9 cellular contexts compared by ENCODE assay signal in the genomic region with DNA sequence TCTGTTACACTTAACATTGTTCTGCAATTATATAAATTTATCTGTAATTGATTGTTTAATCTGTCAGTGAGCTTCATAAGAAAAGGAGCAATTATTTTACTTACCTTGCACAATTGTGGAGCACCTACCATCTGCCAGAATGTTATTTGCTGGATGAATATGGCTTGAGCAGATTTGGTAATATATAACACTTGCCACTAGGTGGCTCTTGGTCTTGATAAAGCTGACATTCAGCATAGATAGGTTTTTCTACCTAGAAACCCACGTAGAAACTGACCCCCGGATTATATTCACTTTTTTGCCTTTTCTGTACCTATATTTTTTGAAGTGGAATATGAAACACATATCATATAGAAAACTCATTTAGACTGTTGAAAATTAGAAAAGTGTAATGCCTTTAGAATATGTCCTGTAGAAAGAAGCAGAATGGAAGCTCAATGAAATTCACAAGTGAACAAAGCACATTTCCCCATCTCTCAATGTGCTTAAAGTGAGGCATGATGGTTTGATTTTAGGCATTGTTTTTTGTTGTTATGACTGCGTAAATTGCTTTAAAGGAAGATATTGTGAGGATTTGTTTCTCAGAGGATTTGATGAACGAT. TPM values are rescaled to one million over a fixed set of nuclear protein-coding genes. Genes with fewer than 3 reads are reported as not detected.
DNase-seq lines count a peak whose midpoint lies in the region; ATAC-seq and TF ChIP-seq lines count a peak whose summit lies in the region.
"Had no signal": no experiment of that assay in that cellular context is flagged by ENCODE, and none has a peak within 500 bp of the region (broad histone marks: within the 10 kb centered on the region; RNA-seq: fewer than 3 reads in every experiment).

No MANE protein-coding gene starts in this region.

- no peaks in the 10 kb centered on the region for H3K9me3 ChIP-seq in SU-DHL-6 (ENCODE audit: insufficient read depth, low read length)
- no peaks in the 10 kb centered on the region for H3K9me3 ChIP-seq in naive thymus-derived CD4-positive, alpha-beta T cell (ENCODE audit: control insufficient read depth in 2 of 3, low read length in 3 of 3)

- no peaks in the 10 kb centered on the region for H3K36me3 ChIP-seq in SU-DHL-6 (ENCODE audit: low read length)
- H3K36me3 ChIP-seq in naive thymus-derived CD4-positive, alpha-beta T cell (ENCODE audit: control insufficient read depth in 2 of 3, insufficient read depth in 3 of 3, low read length in 3 of 3): no peaks in the 10 kb centered on the region

- H3K27me3 Mint-ChIP-seq in activated CD4-positive, alpha-beta T cell treated with anti-CD3 and anti-CD28 coated beads, Interleukin-2, amount 10 ng/mL, durations not matched to agents 7 days and 5 days: no peaks in the 10 kb centered on the region
- no peaks in the 10 kb centered on the region for H3K27me3 Mint-ChIP-seq in naive thymus-derived CD4-positive, alpha-beta T cell

- H3K27me3 ChIP-seq in SU-DHL-6 (ENCODE audit: low read length): no peaks in the 10 kb centered on the region
- H3K27me3 ChIP-seq in naive thymus-derived CD4-positive, alpha-beta T cell (ENCODE audit: control insufficient read depth in 2 of 2, insufficient read depth in 2 of 2, low read length in 2 of 2): no peaks in the 10 kb centered on the region

- POLR2A ChIA-PET in activated CD4-positive, alpha-beta T cell treated with anti-CD3 and anti-CD28 coated beads, Interleukin-2, amount 10 ng/mL, durations not matched to agents 7 days and 5 days (lab: Charles Lee): interaction anchor here (1.2 kb wide), 1 partner anchor 42 kb away, joined by 5 read pairs; no protein-coding TSS in a partner anchor
- POLR2A ChIA-PET in naive thymus-derived CD4-positive, alpha-beta T cell (lab: Charles Lee): interaction anchor here (2.8 kb wide), 1 partner anchor 11 kb away, joined by 9 read pairs; no protein-coding TSS in a partner anchor

- CTCF ChIA-PET in activated CD4-positive, alpha-beta T cell treated with anti-CD3 and anti-CD28 coated beads, Interleukin-2, amount 10 ng/mL, durations not matched to agents 7 days and 5 days (lab: Charles Lee): interaction anchor here (0.5 to 2.2 kb wide), 25 partner anchors 10 to 999 kb away, joined by 3 to 13 read pairs (median 3); no protein-coding TSS in a partner anchor
- CTCF ChIA-PET in naive thymus-derived CD4-positive, alpha-beta T cell (lab: Charles Lee): interaction anchor here (0.6 to 2.7 kb wide), 15 partner anchors 14 to 1716 kb away, joined by 3 to 9 read pairs (median 4); partner anchors contain the start of gene TBC1D19

- peak; percentile 55 for DNase-seq in activated CD4-positive, alpha-beta T cell treated with anti-CD3 and anti-CD28 coated beads, Interleukin-2, amount 10 ng/mL, durations not matched to agents 7 days and 5 days
- no peak for DNase-seq in activated CD4-positive, alpha-beta T cell treated with anti-CD3 and anti-CD28 coated beads, Interleukin-2, amount 50 U/mL, for 48 hours
- DNase-seq in HFF-Myc (ENCODE audit: extremely low read depth, low read depth): no peak
- peak; percentile 71 for DNase-seq in NCI-H1092 treated with DMSO at 0.1 percent for 48 hours (lab: John Stamatoyannopoulos, UW)
- DNase-seq in naive thymus-derived CD4-positive, alpha-beta T cell: peak in 7 of 9 donors; percentile 19 to 50 (median 46)
- DNase-seq in GM19240 (ENCODE audit: insufficient read length, low spot score): no peak

- no peak overlapping the region for H3K27ac Mint-ChIP-seq in activated CD4-positive, alpha-beta T cell treated with anti-CD3 and anti-CD28 coated beads, Interleukin-2, amount 10 ng/mL, durations not matched to agents 7 days and 5 days
- peak overlapping the region in 2 of 9 donors; percentile 3 to 60 for H3K27ac Mint-ChIP-seq in naive thymus-derived CD4-positive, alpha-beta T cell

- H3K4me3 ChIP-seq in HFF-Myc (replicated peaks; ENCODE audit: low read depth, low read length) (no peak overlapping the region), SU-DHL-6 (ENCODE audit: insufficient read depth, low read length, poor library complexity, severe bottlenecking) (no peak overlapping the region)
- no peak overlapping the region for H3K4me3 ChIP-seq in naive thymus-derived CD4-positive, alpha-beta T cell (ENCODE audit: low read length)

- H3K9me2 ChIP-seq in SU-DHL-6 (replicated peaks; ENCODE audit: insufficient read depth, low read length): no peaks in the 10 kb centered on the region

- no peak overlapping the region for H2AFZ ChIP-seq in SU-DHL-6 (ENCODE audit: low read depth, low read length, severe bottlenecking)

- H3K36me3 Mint-ChIP-seq in activated CD4-positive, alpha-beta T cell treated with anti-CD3 and anti-CD28 coated beads, Interleukin-2, amount 10 ng/mL, durations not matched to agents 7 days and 5 days (ENCODE audit: low read depth): no peaks in the 10 kb centered on the region
- peaks cover 0 to 8% (median 0%) of the 10 kb centered on the region in 5 donors for H3K36me3 Mint-ChIP-seq in naive thymus-derived CD4-positive, alpha-beta T cell

- peaks cover 96% of the 10 kb centered on the region for H3K79me2 ChIP-seq in SU-DHL-6 (ENCODE audit: insufficient read depth, low read length)

- H3K4me1 Mint-ChIP-seq in activated CD4-positive, alpha-beta T cell treated with anti-CD3 and anti-CD28 coated beads, Interleukin-2, amount 10 ng/mL, durations not matched to agents 7 days and 5 days: peaks cover 23% of the 10 kb centered on the region
- peaks cover 30 to 60% (median 52%) of the 10 kb centered on the region in 7 donors for H3K4me1 Mint-ChIP-seq in naive thymus-derived CD4-positive, alpha-beta T cell

- TF ChIP-seq CTCF in HFF-Myc (IDR thresholded peaks at IDR 0.05; ENCODE audit: low read depth, low read length, missing control alignments) (peak; percentile 48), SU-DHL-6 (IDR thresholded peaks at IDR 0.05; ENCODE audit: insufficient read depth, low read length, poor library complexity, severe bottlenecking) (peak; percentile 54)

- no peak overlapping the region for H3K9ac ChIP-seq in SU-DHL-6 (ENCODE audit: low read length)

- no peaks in the 10 kb centered on the region for H3K9me3 Mint-ChIP-seq in activated CD4-positive, alpha-beta T cell treated with anti-CD3 and anti-CD28 coated beads, Interleukin-2, amount 10 ng/mL, durations not matched to agents 7 days and 5 days
- H3K9me3 Mint-ChIP-seq in naive thymus-derived CD4-positive, alpha-beta T cell: no peaks in the 10 kb centered on the region

- intact Hi-C loops in naive thymus-derived CD4-positive, alpha-beta T cell (cut with micrococcal nuclease): loop anchor here (1.0 to 5.0 kb wide), 8 partner anchors 42 to 680 kb away; no protein-coding TSS in a partner anchor

- H3K27ac ChIP-seq in SU-DHL-6 (ENCODE audit: low read depth, low read length): no peak overlapping the region
- no peak overlapping the region for H3K27ac ChIP-seq in naive thymus-derived CD4-positive, alpha-beta T cell (ENCODE audit: low read depth, low read length)
- H3K27ac ChIP-seq: epithelial cell of prostate had no signal

- ATAC-seq in esophagus mucosa: peak; percentile 48
- ATAC-seq in naive thymus-derived CD4-positive, alpha-beta T cell: peak; percentile 86

- no peaks in the 10 kb centered on the region for H3K4me1 ChIP-seq in naive thymus-derived CD4-positive, alpha-beta T cell (ENCODE audit: control insufficient read depth in 2 of 2, insufficient read depth in 2 of 2, low read length in 2 of 2)

- no peak overlapping the region for H3K4me3 Mint-ChIP-seq in activated CD4-positive, alpha-beta T cell treated with anti-CD3 and anti-CD28 coated beads, Interleukin-2, amount 10 ng/mL, durations not matched to agents 7 days and 5 days
- peak overlapping the region in 4 of 10 donors; percentile 11 to 44 (median 32) for H3K4me3 Mint-ChIP-seq in naive thymus-derived CD4-positive, alpha-beta T cell

- no peaks in the 10 kb centered on the region; the same call in 1 of the 2 replicates for H3F3A ChIP-seq in SU-DHL-6 (ENCODE audit: insufficient read depth)

- H3K4me2 ChIP-seq in SU-DHL-6 (ENCODE audit: low read depth, low read length, poor library complexity, severe bottlenecking): no peak overlapping the region

- peaks cover 17% of the 10 kb centered on the region for H4K20me1 ChIP-seq in SU-DHL-6 (ENCODE audit: low read depth, low read length)

RNA-seq across cellular contexts. Expression of gene RBPJ, which starts 9.5 kb away (rescaled TPM):
- 10 to 100 TPM; 66.4 to 74.9 TPM for total RNA-seq in activated CD4-positive, alpha-beta T cell treated with anti-CD3 and anti-CD28 coated beads, Interleukin-2, amount 10 ng/mL, durations not matched to agents 7 days and 5 days
- total RNA-seq in esophagus mucosa: 23.6 TPM
- 100 to 1,000 TPM in 1 of 5 experiments, 10 to 100 TPM in 4; 48.1 to 144 (median 71.3) TPM for total RNA-seq in naive thymus-derived CD4-positive, alpha-beta T cell
- 10 to 100 TPM; 60.4 to 68.5 TPM for polyA plus RNA-seq in naive thymus-derived CD4-positive, alpha-beta T cell

Comparison
In these comparisons a context has a peak if more than half of its experiments do, and no peak if none do; other contexts are left out.
1. DNase-seq: peak in activated CD4-positive, alpha-beta T cell treated with anti-CD3 and anti-CD28 coated beads, Interleukin-2, amount 10 ng/mL, durations not matched to agents 7 days and 5 days (single experiment), NCI-H1092 treated with DMSO at 0.1 percent for 48 hours (single experiment) and naive thymus-derived CD4-positive, alpha-beta T cell (7 of 9); none in activated CD4-positive, alpha-beta T cell treated with anti-CD3 and anti-CD28 coated beads, Interleukin-2, amount 50 U/mL, for 48 hours (0 of 2), HFF-Myc (single experiment) and GM19240 (single experiment).